ENCODE assay signal across 17 cellular contexts in genomic region chr3:53841296-53841695, GRCh38. TPM values are rescaled to one million over a fixed set of nuclear protein-coding genes. Genes with fewer than 3 reads are reported as not detected.
A peak's percentile ranks its signal among the peaks of the same experiment; 100 is the strongest.
DNase-seq lines count a peak whose midpoint lies in the region; ATAC-seq and FAIRE-seq lines count a peak whose summit lies in the region.
"Had no signal": no experiment of that assay in that cellular context is flagged by ENCODE, and none has a peak within 500 bp of the region (broad histone marks: within the 10 kb centered on the region; RNA-seq: fewer than 3 reads in every experiment).

No MANE protein-coding gene starts in this region.

- peak overlapping the region; percentile 33 for H3K27ac ChIP-seq in angular gyrus (ENCODE audit: low read depth, low read length)
- H3K27ac ChIP-seq: left ventricle myocardium inferior, SK-N-MC had no signal

- peak; percentile 9 for FAIRE-seq in GM18507 (lab: Jason Lieb, UNC)
- FAIRE-seq: astrocyte had no signal

- no peak for DNase-seq in GM18507 (ENCODE audit: extremely low spot score, insufficient read length, low read depth)
- DNase-seq in mucosa of gallbladder (ENCODE audit: low spot score) = peak; percentile 66
- no peak for DNase-seq in EL
- DNase-seq in DMS79 (lab: John Stamatoyannopoulos, UW) = no peak
- DNase-seq: activated effector memory CD4-positive, alpha-beta T cell treated with anti-CD3 and anti-CD28 coated beads, Interleukin-2, amount 50 U/mL, for 16 hours; dermis blood vessel endothelial cell; DMS79 treated with DMSO at 0.1 percent for 48 hours; KG1; left ventricle myocardium inferior; naive thymus-derived CD8-positive, alpha-beta T cell; NCI-H1417; NCI-H345 had no signal

- ATAC-seq in HG03139 (IDR thresholded peaks at IDR 0.05; ENCODE audit: unreplicated experiment) = no peak
- ATAC-seq: naive thymus-derived CD8-positive, alpha-beta T cell had no signal

RNA-seq across cellular contexts. Expression of gene CHDH, which starts 4.9 kb away (rescaled TPM):
- total RNA-seq in mucosa of gallbladder = 46.4 TPM

RNA-seq across cellular contexts. Expression of gene IL17RB, which starts 5.1 kb away (rescaled TPM):
- 13.3 TPM for total RNA-seq in mucosa of gallbladder
- total RNA-seq: dermis blood vessel endothelial cell; naive thymus-derived CD8-positive, alpha-beta T cell; pulmonary artery endothelial cell had no signal

RNA-seq across cellular contexts. Expression of gene ACTR8, which starts 40.7 kb away (rescaled TPM):
- 31.5 TPM for total RNA-seq in mucosa of gallbladder

RNA-seq across cellular contexts. Expression of gene SELENOK, which starts 50.4 kb away (rescaled TPM):
- total RNA-seq in mucosa of gallbladder = 52.2 TPM
